Comparison of ENCODE assay signal across 15 cellular contexts in genomic region chr5:82422751-82423181, GRCh38.
DNase-seq lines count a peak whose midpoint lies in the region; ATAC-seq, FAIRE-seq and TF ChIP-seq lines count a peak whose summit lies in the region.
"Had no signal": no experiment of that assay in that cellular context is flagged by ENCODE, and none has a peak within 500 bp of the region (broad histone marks: within the 10 kb centered on the region; RNA-seq: fewer than 3 reads in every experiment).

No MANE protein-coding gene starts in this region.

- H3K27me3 Mint-ChIP-seq in glutamatergic neuron (ENCODE audit: unreplicated experiment): no peaks in the 10 kb centered on the region

- H3K4me2 ChIP-seq in fibroblast of lung (ENCODE audit: extremely low read depth, insufficient read depth, low read length): peak overlapping the region; percentile 13

- FAIRE-seq in pancreas (lab: Jason Lieb, UNC): no peak
- FAIRE-seq: kidney had no signal

- H3K4me3 ChIP-seq in fibroblast of lung (replicated peaks in 1 of 4; ENCODE audit: control extremely low read depth in 1 of 4, insufficient read depth in 1 of 4, low read depth in 3 of 4, low read length in 4 of 4): no peak overlapping the region
- no peak overlapping the region for H3K4me3 ChIP-seq in pancreas
- no peak overlapping the region for H3K4me3 ChIP-seq in brain microvascular endothelial cell (ENCODE audit: low read depth, low read length)

- no peaks in the 10 kb centered on the region for H3K9me3 ChIP-seq in fibroblast of lung (ENCODE audit: control insufficient read depth, insufficient read depth, low read depth, low read length)
- no peaks in the 10 kb centered on the region for H3K9me3 ChIP-seq in pancreas

- 72 to 78% methylated on average over 6 of the region's 6 CpGs for WGBS in pancreas, 2 donors

- in situ Hi-C loops in brain microvascular endothelial cell (cut with HindIII; ENCODE audit: low pct_ligation_motif_present, low sequenced_read_pairs): no loop called here

- DNase-seq in AG08395 (ENCODE audit: low spot score): peak; percentile 37
- peak; percentile 43 to 91 for DNase-seq in fibroblast of lung (ENCODE audit: low read depth in 2 of 2)
- no peak for DNase-seq in pancreas
- DNase-seq in glutamatergic neuron: no peak
- no peak for DNase-seq in brain microvascular endothelial cell
- DNase-seq: activated T-cell treated with anti-CD3 and anti-CD28 coated beads, Interleukin-2, amount 50 U/mL, for 48 hours; central memory CD4-positive, alpha-beta T cell; foreskin keratinocyte; kidney; NCI-H446; nucleus accumbens; WERI-Rb-1 had no signal

- H3K4me1 Mint-ChIP-seq in glutamatergic neuron (ENCODE audit: low read depth, unreplicated experiment): peaks cover 8% of the 10 kb centered on the region

- no peaks in the 10 kb centered on the region for H3K79me2 ChIP-seq in fibroblast of lung (ENCODE audit: control insufficient read depth, insufficient read depth, low read length)

- no peaks in the 10 kb centered on the region for H4K20me1 ChIP-seq in fibroblast of lung (ENCODE audit: control insufficient read depth, extremely low read depth, insufficient read depth, low read length)

- no peaks in the 10 kb centered on the region for H3K36me3 ChIP-seq in fibroblast of lung (ENCODE audit: control insufficient read depth, insufficient read depth, low read length)
- H3K36me3 ChIP-seq in pancreas: no peaks in the 10 kb centered on the region
- no peaks in the 10 kb centered on the region for H3K36me3 ChIP-seq in brain microvascular endothelial cell (replicated peaks)
- H3K36me3 ChIP-seq: WERI-Rb-1 had no signal

- no peak overlapping the region for H2AFZ ChIP-seq in fibroblast of lung (ENCODE audit: low read length)

- H3K4me1 ChIP-seq in fibroblast of lung (ENCODE audit: control insufficient read depth, extremely low read depth, insufficient read depth, low read length) (peaks cover 5% of the 10 kb centered on the region), pancreas (no peaks in the 10 kb centered on the region)

- ATAC-seq in pancreas (peak in 3 of 4 donors; percentile 24 to 57 (median 31)), GM21786 (IDR thresholded peaks at IDR 0.05; ENCODE audit: unreplicated experiment) (no peak), HG03139 (IDR thresholded peaks at IDR 0.05; ENCODE audit: unreplicated experiment) (no peak)
- ATAC-seq: foreskin keratinocyte had no signal

- no peak overlapping the region for H3K4me3 Mint-ChIP-seq in glutamatergic neuron (ENCODE audit: unreplicated experiment)

- intact Hi-C loops in pancreas (cut with DNase I): no loop called here

- H3K27me3 ChIP-seq in fibroblast of lung (ENCODE audit: control insufficient read depth, insufficient read depth, low read length) (no peaks in the 10 kb centered on the region), pancreas (no peaks in the 10 kb centered on the region), brain microvascular endothelial cell (replicated peaks) (no peaks in the 10 kb centered on the region)
- H3K27me3 ChIP-seq: foreskin keratinocyte had no signal

- no peaks in the 10 kb centered on the region for H3K36me3 Mint-ChIP-seq in glutamatergic neuron (ENCODE audit: unreplicated experiment)

- TF ChIP-seq CTCF in fibroblast of lung (conservative IDR thresholded peaks at IDR 0.05 in 1 of 2, IDR thresholded peaks at IDR 0.05 in 1 of 2; ENCODE audit: low read depth in 1 of 2, low read length in 2 of 2) (no peak), pancreas (IDR thresholded peaks at IDR 0.05) (no peak), glutamatergic neuron (IDR thresholded peaks at IDR 0.05; ENCODE audit: partially characterized antibody, unreplicated experiment) (no peak), brain microvascular endothelial cell (IDR thresholded peaks at IDR 0.05; ENCODE audit: low read depth, low read length, missing control alignments) (no peak)

- H3K27ac Mint-ChIP-seq in glutamatergic neuron (ENCODE audit: unreplicated experiment): no peak overlapping the region

- H3K9ac ChIP-seq in fibroblast of lung (ENCODE audit: insufficient read depth, low read length): no peak overlapping the region

- H3K27ac ChIP-seq in fibroblast of lung (ENCODE audit: insufficient read depth, low read length) (no peak overlapping the region), pancreas (no peak overlapping the region), brain microvascular endothelial cell (no peak overlapping the region)
- H3K27ac ChIP-seq: foreskin keratinocyte, WERI-Rb-1 had no signal

- H3K9me3 Mint-ChIP-seq in glutamatergic neuron (ENCODE audit: unreplicated experiment): peaks cover 9% of the 10 kb centered on the region

TF ChIP-seq in PFSK-1, 5 proteins besides CTCF, POLR2A, EP300 and RAD21:
- no peak for TF ChIP-seq POLR2AphosphoS5 (IDR thresholded peaks at IDR 0.05; ENCODE audit: low read depth, low read length)
- no peak for TF ChIP-seq TAF1 (IDR thresholded peaks at IDR 0.05; ENCODE audit: borderline replicate concordance, insufficient read depth, low read length)
- TF ChIP-seq REST (IDR thresholded peaks at IDR 0.05; ENCODE audit: insufficient read depth in 1 of 2, low read depth in 2 of 2, low read length in 2 of 2): peak in 1 of 2 experiments; percentile 37; a peak in 1 of 4 replicates
- no peak for TF ChIP-seq FOXP2 (optimal IDR thresholded peaks at IDR 0.05; ENCODE audit: borderline replicate concordance, extremely low read depth, extremely low read length, insufficient read depth)
- TF ChIP-seq SIN3A (IDR thresholded peaks at IDR 0.05; ENCODE audit: borderline replicate concordance, insufficient read depth, low read length): 0 out of 2 replicates have a peak, but pooled peaks have one; percentile 39

Comparison
In these comparisons a context has a peak if more than half of its experiments do, and no peak if none do; other contexts are left out.
1. DNase-seq: peak in AG08395 (single experiment) and fibroblast of lung (2 of 2); none in pancreas (0 of 6), glutamatergic neuron (single experiment) and brain microvascular endothelial cell (single experiment).
2. ATAC-seq: peak in pancreas (3 of 4); none in GM21786 (single experiment) and HG03139 (single experiment).